In genomic region chr7:43117842-43118241, GRCh38 we compare ENCODE assay signal across 1 cellular context.
TF ChIP-seq lines count a peak whose summit lies in the region.

No MANE protein-coding gene starts in this region.

TF ChIP-seq in K562, 482 proteins besides CTCF, POLR2A, EP300 and RAD21 (continued from another document):
- TF ChIP-seq CBFA2T2 (conservative IDR thresholded peaks at IDR 0.05), result no peak
